Comparison of ENCODE assay signal across 1 cellular context in genomic region chr17:58630883-58631522, GRCh38.
TF ChIP-seq lines count a peak whose summit lies in the region.

No MANE protein-coding gene starts in this region.

TF ChIP-seq in K562, 482 proteins besides CTCF, POLR2A, EP300 and RAD21 (continued from another document and continues in another):
- TF ChIP-seq, protein P1, sequence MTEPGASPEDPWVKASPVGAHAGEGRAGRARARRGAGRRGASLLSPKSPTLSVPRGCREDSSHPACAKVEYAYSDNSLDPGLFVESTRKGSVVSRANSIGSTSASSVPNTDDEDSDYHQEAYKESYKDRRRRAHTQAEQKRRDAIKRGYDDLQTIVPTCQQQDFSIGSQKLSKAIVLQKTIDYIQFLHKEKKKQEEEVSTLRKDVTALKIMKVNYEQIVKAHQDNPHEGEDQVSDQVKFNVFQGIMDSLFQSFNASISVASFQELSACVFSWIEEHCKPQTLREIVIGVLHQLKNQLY (CRISPR knock-in tag; conservative IDR thresholded peaks at IDR 0.05), result peak in 1 of 2 experiments; percentile 84; a peak in 1 of 4 replicates
- TF ChIP-seq KLF10 (CRISPR knock-in tag; IDR thresholded peaks at IDR 0.05) (no peak), RBFOX2 (IDR thresholded peaks at IDR 0.05; ENCODE audit: low read depth, low read length) (peak; percentile 95), ZBTB11 (CRISPR knock-in tag; IDR thresholded peaks at IDR 0.05) (peak in 1 of 3 experiments; percentile 32; a peak in 2 of 6 replicates), MTA1 (IDR thresholded peaks at IDR 0.05; ENCODE audit: borderline replicate concordance) (no peak), RBM22 (IDR thresholded peaks at IDR 0.05; ENCODE audit: low read depth, low read length, poor library complexity, severe bottlenecking) (peak; percentile 70), E2F1 (CRISPR knock-in tag; IDR thresholded peaks at IDR 0.05) (0 out of 2 replicates have a peak, but pooled peaks have one; percentile 48), TARDBP (IDR thresholded peaks at IDR 0.05) (peak; percentile 80), MTA3 (IDR thresholded peaks at IDR 0.05; ENCODE audit: borderline replicate concordance) (no peak), ZNF174 (CRISPR knock-in tag; IDR thresholded peaks at IDR 0.05) (peak; percentile 89; the same call in 1 of the 2 replicates), TEAD1 (CRISPR knock-in tag; IDR thresholded peaks at IDR 0.05) (peak in 1 of 2 experiments; percentile 20; a peak in 1 of 4 replicates), LCOR (CRISPR knock-in tag; IDR thresholded peaks at IDR 0.05) (peak; percentile 98), MAFG (tag; conservative IDR thresholded peaks at IDR 0.05) (no peak), NELFE (IDR thresholded peaks at IDR 0.05; ENCODE audit: insufficient read depth, insufficient read length) (peak; percentile 84), HMG20B (CRISPR knock-in tag; IDR thresholded peaks at IDR 0.05) (no peak), HNRNPUL1 (IDR thresholded peaks at IDR 0.05; ENCODE audit: low read length) (peak; percentile 94; the same call in 1 of the 2 replicates), HNRNPLL (IDR thresholded peaks at IDR 0.05; ENCODE audit: low read depth, low read length, poor library complexity, severe bottlenecking) (peak; percentile 55), TRIM28 (IDR thresholded peaks at IDR 0.05) (peak; percentile 52; the same call in 1 of the 2 replicates), ZNF197 (CRISPR knock-in tag; IDR thresholded peaks at IDR 0.05; ENCODE audit: low read depth) (peak; percentile 1; the same call in 1 of the 2 replicates), CREB1 (IDR thresholded peaks at IDR 0.05) (no peak), CREB1 (CRISPR knock-in tag; IDR thresholded peaks at IDR 0.05) (no peak), ILK (tag; IDR thresholded peaks at IDR 0.05; ENCODE audit: borderline replicate concordance, low read depth) (no peak), HDAC2 (IDR thresholded peaks at IDR 0.05) (0 out of 2 replicates have a peak, but pooled peaks have one; percentile 25), MYNN (IDR thresholded peaks at IDR 0.05) (no peak), MYNN (CRISPR knock-in tag; IDR thresholded peaks at IDR 0.05) (no peak), BRD4 (IDR thresholded peaks at IDR 0.05) (no peak), CSDE1 (IDR thresholded peaks at IDR 0.05) (0 out of 4 replicates have a peak, but pooled peaks of 1 of the 2 experiments have one; percentile 99), RCOR1 (IDR thresholded peaks at IDR 0.05; ENCODE audit: borderline replicate concordance in 1 of 2, low read depth in 2 of 2, low read length in 2 of 2) (no peak), PTBP1 (IDR thresholded peaks at IDR 0.05; ENCODE audit: low read depth, low read length) (peak; percentile 92), IFI16 (CRISPR knock-in tag; IDR thresholded peaks at IDR 0.05) (no peak), TRIM25 (IDR thresholded peaks at IDR 0.05; ENCODE audit: borderline replicate concordance) (no peak; the same call in 1 of the 2 replicates), KAT7 (CRISPR knock-in tag; IDR thresholded peaks at IDR 0.05; ENCODE audit: borderline replicate concordance) (peak; percentile 98; the same call in 1 of the 2 replicates), SREBF2 (CRISPR knock-in tag; IDR thresholded peaks at IDR 0.05) (0 out of 2 replicates have a peak, but pooled peaks have one; percentile 93), MIER1 (IDR thresholded peaks at IDR 0.05; ENCODE audit: low read depth) (peak; percentile 75; the same call in 1 of the 2 replicates), EWSR1 (IDR thresholded peaks at IDR 0.05; ENCODE audit: borderline replicate concordance, low read depth, partially characterized antibody) (peak; percentile 100), PREB (CRISPR knock-in tag; IDR thresholded peaks at IDR 0.05) (peak; percentile 99), SIRT6 (IDR thresholded peaks at IDR 0.05; ENCODE audit: low read depth, low read length) (no peak), TAF1 (IDR thresholded peaks at IDR 0.05; ENCODE audit: control insufficient read depth, extremely low read depth, insufficient read depth, low read length, severe bottlenecking) (no peak), POLR2G (IDR thresholded peaks at IDR 0.05; ENCODE audit: low read depth, low read length) (peak; percentile 94), SMARCA5 (IDR thresholded peaks at IDR 0.05) (0 out of 2 replicates have a peak, but pooled peaks have one; percentile 43), CEBPG (CRISPR knock-in tag; IDR thresholded peaks at IDR 0.05) (peak; percentile 22; the same call in 1 of the 2 replicates), CEBPG (tag; conservative IDR thresholded peaks at IDR 0.05 in 1 of 2, IDR thresholded peaks at IDR 0.05 in 1 of 2) (no peak), GATAD2A (IDR thresholded peaks at IDR 0.05) (no peak), NONO (IDR thresholded peaks at IDR 0.05; ENCODE audit: low read depth in 2 of 2, low read length in 1 of 2) (peak in 1 of 2 experiments; percentile 99; a peak in 3 of 4 replicates), FUS (optimal IDR thresholded peaks at IDR 0.05; ENCODE audit: low read depth, low read length) (peak; percentile 97), GATAD2B (IDR thresholded peaks at IDR 0.05; ENCODE audit: borderline replicate concordance) (no peak)
- TF ChIP-seq, protein P2, sequence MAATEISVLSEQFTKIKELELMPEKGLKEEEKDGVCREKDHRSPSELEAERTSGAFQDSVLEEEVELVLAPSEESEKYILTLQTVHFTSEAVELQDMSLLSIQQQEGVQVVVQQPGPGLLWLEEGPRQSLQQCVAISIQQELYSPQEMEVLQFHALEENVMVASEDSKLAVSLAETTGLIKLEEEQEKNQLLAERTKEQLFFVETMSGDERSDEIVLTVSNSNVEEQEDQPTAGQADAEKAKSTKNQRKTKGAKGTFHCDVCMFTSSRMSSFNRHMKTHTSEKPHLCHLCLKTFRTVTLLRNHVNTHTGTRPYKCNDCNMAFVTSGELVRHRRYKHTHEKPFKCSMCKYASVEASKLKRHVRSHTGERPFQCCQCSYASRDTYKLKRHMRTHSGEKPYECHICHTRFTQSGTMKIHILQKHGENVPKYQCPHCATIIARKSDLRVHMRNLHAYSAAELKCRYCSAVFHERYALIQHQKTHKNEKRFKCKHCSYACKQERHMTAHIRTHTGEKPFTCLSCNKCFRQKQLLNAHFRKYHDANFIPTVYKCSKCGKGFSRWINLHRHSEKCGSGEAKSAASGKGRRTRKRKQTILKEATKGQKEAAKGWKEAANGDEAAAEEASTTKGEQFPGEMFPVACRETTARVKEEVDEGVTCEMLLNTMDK (IDR thresholded peaks at IDR 0.05; ENCODE audit: borderline replicate concordance, insufficient read depth, low read depth, low read length, poor library complexity, severe bottlenecking), result no peak
- TF ChIP-seq, protein P3, sequence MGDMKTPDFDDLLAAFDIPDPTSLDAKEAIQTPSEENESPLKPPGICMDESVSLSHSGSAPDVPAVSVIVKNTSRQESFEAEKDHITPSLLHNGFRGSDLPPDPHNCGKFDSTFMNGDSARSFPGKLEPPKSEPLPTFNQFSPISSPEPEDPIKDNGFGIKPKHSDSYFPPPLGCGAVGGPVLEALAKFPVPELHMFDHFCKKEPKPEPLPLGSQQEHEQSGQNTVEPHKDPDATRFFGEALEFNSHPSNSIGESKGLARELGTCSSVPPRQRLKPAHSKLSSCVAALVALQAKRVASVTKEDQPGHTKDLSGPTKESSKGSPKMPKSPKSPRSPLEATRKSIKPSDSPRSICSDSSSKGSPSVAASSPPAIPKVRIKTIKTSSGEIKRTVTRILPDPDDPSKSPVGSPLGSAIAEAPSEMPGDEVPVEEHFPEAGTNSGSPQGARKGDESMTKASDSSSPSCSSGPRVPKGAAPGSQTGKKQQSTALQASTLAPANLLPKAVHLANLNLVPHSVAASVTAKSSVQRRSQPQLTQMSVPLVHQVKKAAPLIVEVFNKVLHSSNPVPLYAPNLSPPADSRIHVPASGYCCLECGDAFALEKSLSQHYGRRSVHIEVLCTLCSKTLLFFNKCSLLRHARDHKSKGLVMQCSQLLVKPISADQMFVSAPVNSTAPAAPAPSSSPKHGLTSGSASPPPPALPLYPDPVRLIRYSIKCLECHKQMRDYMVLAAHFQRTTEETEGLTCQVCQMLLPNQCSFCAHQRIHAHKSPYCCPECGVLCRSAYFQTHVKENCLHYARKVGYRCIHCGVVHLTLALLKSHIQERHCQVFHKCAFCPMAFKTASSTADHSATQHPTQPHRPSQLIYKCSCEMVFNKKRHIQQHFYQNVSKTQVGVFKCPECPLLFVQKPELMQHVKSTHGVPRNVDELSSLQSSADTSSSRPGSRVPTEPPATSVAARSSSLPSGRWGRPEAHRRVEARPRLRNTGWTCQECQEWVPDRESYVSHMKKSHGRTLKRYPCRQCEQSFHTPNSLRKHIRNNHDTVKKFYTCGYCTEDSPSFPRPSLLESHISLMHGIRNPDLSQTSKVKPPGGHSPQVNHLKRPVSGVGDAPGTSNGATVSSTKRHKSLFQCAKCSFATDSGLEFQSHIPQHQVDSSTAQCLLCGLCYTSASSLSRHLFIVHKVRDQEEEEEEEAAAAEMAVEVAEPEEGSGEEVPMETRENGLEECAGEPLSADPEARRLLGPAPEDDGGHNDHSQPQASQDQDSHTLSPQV (IDR thresholded peaks at IDR 0.05), result no peak
- TF ChIP-seq, protein P4, sequence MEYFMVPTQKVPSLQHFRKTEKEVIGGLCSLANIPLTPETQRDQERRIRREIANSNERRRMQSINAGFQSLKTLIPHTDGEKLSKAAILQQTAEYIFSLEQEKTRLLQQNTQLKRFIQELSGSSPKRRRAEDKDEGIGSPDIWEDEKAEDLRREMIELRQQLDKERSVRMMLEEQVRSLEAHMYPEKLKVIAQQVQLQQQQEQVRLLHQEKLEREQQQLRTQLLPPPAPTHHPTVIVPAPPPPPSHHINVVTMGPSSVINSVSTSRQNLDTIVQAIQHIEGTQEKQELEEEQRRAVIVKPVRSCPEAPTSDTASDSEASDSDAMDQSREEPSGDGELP (CRISPR knock-in tag; IDR thresholded peaks at IDR 0.05; ENCODE audit: borderline replicate concordance), result peak; percentile 61
